In genomic region chr1:47701283-47701682, GRCh38 we compare ENCODE assay signal across 26 cellular contexts.
"Had no signal": no experiment of that assay in that cellular context is flagged by ENCODE, and none has a peak within 500 bp of the region (broad histone marks: within the 10 kb centered on the region; RNA-seq: fewer than 3 reads in every experiment).

No MANE protein-coding gene starts in this region.

- H3K27ac ChIP-seq: brain microvascular endothelial cell, epithelial cell of prostate, esophagus squamous epithelium, gastroesophageal sphincter, WERI-Rb-1 had no signal

- H3K27ac Mint-ChIP-seq: activated B cell treated with CpG ODN at 0.5 μM for 24 hours; activated CD4-positive, alpha-beta memory T cell treated with anti-CD3 and anti-CD28 coated beads, Interleukin-2, amount 10 ng/mL, durations not matched to agents 7 days and 5 days; activated naive CD8-positive, alpha-beta T cell; activated T-cell treated with anti-CD3 and anti-CD28 coated beads, Interleukin-2, amount 50 U/mL, for 24 hours; activated T-cell treated with anti-CD3 and anti-CD28 coated beads, Interleukin-2, amount 50 U/mL, for 72 hours; T-helper 17 cell; T-helper 2 cell treated with Interferon-gamma antibody and Interleukin-4, amounts not matched to agents 5 μg/mL and 100 μg/mL, for 36 hours had no signal

- H3K36me3 Mint-ChIP-seq: activated naive CD8-positive, alpha-beta T cell had no signal

- DNase-seq: activated B cell treated with CpG ODN at 0.5 μM for 24 hours; activated CD4-positive, alpha-beta memory T cell treated with anti-CD3 and anti-CD28 coated beads, Interleukin-2, amount 10 ng/mL, durations not matched to agents 7 days and 5 days; activated CD4-positive, alpha-beta T cell treated with anti-CD3 and anti-CD28 coated beads for 48 hours; activated CD8-positive, alpha-beta memory T cell treated with anti-CD3 and anti-CD28 coated beads, Interleukin-2, amount 50 U/mL, for 48 hours; activated gamma-delta T cell; activated naive CD4-positive, alpha-beta T cell; activated naive CD4-positive, alpha-beta T cell treated with anti-CD3 and anti-CD28 coated beads, Interleukin-2, amount 50 U/mL, for 16 hours; activated T-cell treated with anti-CD3 and anti-CD28 coated beads for 4 hours; activated T-cell treated with anti-CD3 and anti-CD28 coated beads, Interleukin-2, amount 50 U/mL, for 24 hours; activated T-cell treated with anti-CD3 and anti-CD28 coated beads, Interleukin-2, amount 50 U/mL, for 72 hours; amniotic stem cell; anterior cingulate cortex; brain microvascular endothelial cell; cortex of kidney; effector CD8-positive, alpha-beta T cell; esophagus squamous epithelium; foreskin melanocyte; T-helper 1 cell; T-helper 17 cell; T1000; WERI-Rb-1 had no signal

- H3K36me3 ChIP-seq: brain microvascular endothelial cell, esophagus squamous epithelium, gastroesophageal sphincter, WERI-Rb-1 had no signal

- H3K4me1 Mint-ChIP-seq: activated B cell treated with CpG ODN at 0.5 μM for 24 hours; activated CD4-positive, alpha-beta memory T cell treated with anti-CD3 and anti-CD28 coated beads, Interleukin-2, amount 10 ng/mL, durations not matched to agents 7 days and 5 days; central memory CD8-positive, alpha-beta T cell had no signal

- H3K4me3 Mint-ChIP-seq: activated B cell treated with CpG ODN at 0.5 μM for 24 hours; activated CD4-positive, alpha-beta memory T cell treated with anti-CD3 and anti-CD28 coated beads, Interleukin-2, amount 10 ng/mL, durations not matched to agents 7 days and 5 days; activated naive CD8-positive, alpha-beta T cell; activated T-cell treated with anti-CD3 and anti-CD28 coated beads, Interleukin-2, amount 50 U/mL, for 24 hours; activated T-cell treated with anti-CD3 and anti-CD28 coated beads, Interleukin-2, amount 50 U/mL, for 72 hours; central memory CD8-positive, alpha-beta T cell; T-helper 17 cell; T-helper 2 cell treated with Interferon-gamma antibody and Interleukin-4, amounts not matched to agents 5 μg/mL and 100 μg/mL, for 36 hours had no signal

- H3K27me3 ChIP-seq: brain microvascular endothelial cell had no signal

- H3K9me3 ChIP-seq: esophagus squamous epithelium, gastroesophageal sphincter had no signal

- H3K4me3 ChIP-seq: esophagus squamous epithelium, gastroesophageal sphincter had no signal

- H3K9me3 Mint-ChIP-seq: activated B cell treated with CpG ODN at 0.5 μM for 24 hours; activated CD4-positive, alpha-beta memory T cell treated with anti-CD3 and anti-CD28 coated beads, Interleukin-2, amount 10 ng/mL, durations not matched to agents 7 days and 5 days; activated T-cell treated with anti-CD3 and anti-CD28 coated beads, Interleukin-2, amount 50 U/mL, for 24 hours; activated T-cell treated with anti-CD3 and anti-CD28 coated beads, Interleukin-2, amount 50 U/mL, for 72 hours; central memory CD8-positive, alpha-beta T cell; T-helper 2 cell treated with Interferon-gamma antibody and Interleukin-4, amounts not matched to agents 5 μg/mL and 100 μg/mL, for 36 hours had no signal
